In genomic region chr14:65910108-65910507, GRCh38 we compare ENCODE assay signal across 16 cellular contexts.
DNase-seq lines count a peak whose midpoint lies in the region; ATAC-seq, FAIRE-seq and TF ChIP-seq lines count a peak whose summit lies in the region.
"Had no signal": no experiment of that assay in that cellular context is flagged by ENCODE, and none has a peak within 500 bp of the region (broad histone marks: within the 10 kb centered on the region; RNA-seq: fewer than 3 reads in every experiment).

No MANE protein-coding gene starts in this region.

- FAIRE-seq in astrocyte (lab: Jason Lieb, UNC): peak; percentile 23

- no peaks in the 10 kb centered on the region for H3K79me2 ChIP-seq in astrocyte (ENCODE audit: insufficient read depth, low read length)

- peaks cover 4% of the 10 kb centered on the region for H3K27me3 Mint-ChIP-seq in astrocyte (ENCODE audit: low read depth, unreplicated experiment)
- peaks cover 2% of the 10 kb centered on the region for H3K27me3 Mint-ChIP-seq in activated CD8-positive, alpha-beta T cell treated with anti-CD3 and anti-CD28 coated beads, Interleukin-2, amount 10 ng/mL, durations not matched to agents 7 days and 5 days (ENCODE audit: low read depth)

- H3K9ac ChIP-seq in astrocyte (ENCODE audit: low read length): no peak overlapping the region

- H4K20me1 ChIP-seq in astrocyte (ENCODE audit: insufficient read depth, low read length): no peaks in the 10 kb centered on the region

- H3K27ac ChIP-seq in astrocyte (ENCODE audit: low read depth, low read length): no peak overlapping the region

- POLR2A ChIA-PET in activated CD8-positive, alpha-beta T cell treated with anti-CD3 and anti-CD28 coated beads, Interleukin-2, amount 10 ng/mL, durations not matched to agents 7 days and 5 days (lab: Charles Lee): no interaction called here

- no peak overlapping the region for H3K4me2 ChIP-seq in astrocyte (ENCODE audit: low read length)

- DNase-seq in AG08396 (ENCODE audit: low spot score) (peak; percentile 28), H7 (peak; percentile 22), astrocyte (ENCODE audit: low read depth) (peak; percentile 32), iPS-NIHi7 (ENCODE audit: extremely low spot score) (peak; percentile 26), NCI-H526 (lab: John Stamatoyannopoulos, UW) (no peak)
- no peak for DNase-seq in activated CD8-positive, alpha-beta T cell treated with anti-CD3 and anti-CD28 coated beads, Interleukin-2, amount 10 ng/mL, durations not matched to agents 7 days and 5 days
- DNase-seq: activated CD4-positive, alpha-beta T cell treated with anti-CD3 and anti-CD28 coated beads, Interleukin-2, amount 10 ng/mL, durations not matched to agents 24 days and 14 days; GDM1; NCI-H1694 treated with DMSO at 0.1 percent for 48 hours; stimulated activated CD4-positive, alpha-beta T cell treated with anti-CD3 and anti-CD28 coated beads, Interleukin-4, amount 100 ng/mL, for 24 hours; stimulated activated naive B cell treated with anti-CD40 and anti-IgM and Interleukin-4, amounts not matched to agents 10 μg/mL and 1 μg/mL and 100 μg/mL, for 72 hours; T-helper 1 cell had no signal

- H3K36me3 Mint-ChIP-seq in astrocyte (ENCODE audit: low read depth, unreplicated experiment): no peaks in the 10 kb centered on the region
- peaks cover 13% of the 10 kb centered on the region for H3K36me3 Mint-ChIP-seq in activated CD8-positive, alpha-beta T cell treated with anti-CD3 and anti-CD28 coated beads, Interleukin-2, amount 10 ng/mL, durations not matched to agents 7 days and 5 days (ENCODE audit: low read depth)
- H3K36me3 Mint-ChIP-seq: IgD-negative memory B cell; stimulated activated naive B cell treated with anti-CD40 and anti-IgM and Interleukin-4, amounts not matched to agents 10 μg/mL and 1 μg/mL and 100 μg/mL, for 72 hours had no signal

- CTCF ChIA-PET in activated CD8-positive, alpha-beta T cell treated with anti-CD3 and anti-CD28 coated beads, Interleukin-2, amount 10 ng/mL, durations not matched to agents 7 days and 5 days (lab: Charles Lee): interaction anchor here (1.7 kb wide), 1 partner anchor 12 kb away, joined by 4 read pairs; no protein-coding TSS in a partner anchor

- TF ChIP-seq CTCF in astrocyte (IDR thresholded peaks at IDR 0.05; ENCODE audit: insufficient read depth, low read depth, low read length): no peak

- H3K4me3 ChIP-seq in H7 (ENCODE audit: insufficient read depth, low read depth, low read length) (no peak overlapping the region), astrocyte (ENCODE audit: insufficient read depth, low read depth, low read length) (no peak overlapping the region)

- no peaks in the 10 kb centered on the region for H3K4me1 ChIP-seq in astrocyte (ENCODE audit: insufficient read depth, low read length)

- H3K9me3 ChIP-seq in astrocyte (ENCODE audit: insufficient read depth, low read depth, low read length): no peaks in the 10 kb centered on the region

- H3K4me1 Mint-ChIP-seq in astrocyte (ENCODE audit: low read depth, unreplicated experiment): peaks cover 6% of the 10 kb centered on the region
- peaks cover 37% of the 10 kb centered on the region for H3K4me1 Mint-ChIP-seq in activated CD8-positive, alpha-beta T cell treated with anti-CD3 and anti-CD28 coated beads, Interleukin-2, amount 10 ng/mL, durations not matched to agents 7 days and 5 days (ENCODE audit: low read depth)
- H3K4me1 Mint-ChIP-seq: stimulated activated naive B cell treated with anti-CD40 and anti-IgM and Interleukin-4, amounts not matched to agents 10 μg/mL and 1 μg/mL and 100 μg/mL, for 72 hours had no signal

- H3K27me3 ChIP-seq in H7 (ENCODE audit: control insufficient read depth, insufficient read depth, low read length) (no peaks in the 10 kb centered on the region), astrocyte (ENCODE audit: insufficient read depth, low read length) (no peaks in the 10 kb centered on the region)

- H3K9me3 Mint-ChIP-seq in astrocyte (ENCODE audit: unreplicated experiment): no peaks in the 10 kb centered on the region
- H3K9me3 Mint-ChIP-seq in activated CD8-positive, alpha-beta T cell treated with anti-CD3 and anti-CD28 coated beads, Interleukin-2, amount 10 ng/mL, durations not matched to agents 7 days and 5 days (ENCODE audit: insufficient read depth): peaks cover 5% of the 10 kb centered on the region

- no peak overlapping the region for H2AFZ ChIP-seq in astrocyte (ENCODE audit: low read depth, low read length)

- H3K36me3 ChIP-seq in H7 (replicated peaks; ENCODE audit: control insufficient read depth, insufficient read depth, low read length): no peaks in the 10 kb centered on the region
- no peaks in the 10 kb centered on the region for H3K36me3 ChIP-seq in astrocyte (ENCODE audit: insufficient read depth, low read length)

- ATAC-seq in activated CD8-positive, alpha-beta T cell treated with anti-CD3 and anti-CD28 coated beads, Interleukin-2, amount 10 ng/mL, durations not matched to agents 7 days and 5 days: no peak
- ATAC-seq in HG03469 (IDR thresholded peaks at IDR 0.05; ENCODE audit: unreplicated experiment) (no peak), GM18868 (IDR thresholded peaks at IDR 0.05; ENCODE audit: unreplicated experiment) (no peak)
- ATAC-seq: esophagus mucosa; stimulated activated naive B cell treated with anti-CD40 and anti-IgM and Interleukin-4, amounts not matched to agents 10 μg/mL and 1 μg/mL and 100 μg/mL, for 72 hours had no signal

- no peak overlapping the region for H3K4me3 Mint-ChIP-seq in astrocyte (ENCODE audit: unreplicated experiment)
- H3K4me3 Mint-ChIP-seq in activated CD8-positive, alpha-beta T cell treated with anti-CD3 and anti-CD28 coated beads, Interleukin-2, amount 10 ng/mL, durations not matched to agents 7 days and 5 days: no peak overlapping the region
- H3K4me3 Mint-ChIP-seq: activated CD4-positive, alpha-beta T cell treated with anti-CD3 and anti-CD28 coated beads, Interleukin-2, amount 10 ng/mL, durations not matched to agents 24 days and 14 days; IgD-negative memory B cell; stimulated activated naive B cell treated with anti-CD40 and anti-IgM and Interleukin-4, amounts not matched to agents 10 μg/mL and 1 μg/mL and 100 μg/mL, for 72 hours had no signal

- no peak overlapping the region for H3K27ac Mint-ChIP-seq in astrocyte (ENCODE audit: unreplicated experiment)
- H3K27ac Mint-ChIP-seq in activated CD8-positive, alpha-beta T cell treated with anti-CD3 and anti-CD28 coated beads, Interleukin-2, amount 10 ng/mL, durations not matched to agents 7 days and 5 days: no peak overlapping the region
- H3K27ac Mint-ChIP-seq: activated CD4-positive, alpha-beta T cell treated with anti-CD3 and anti-CD28 coated beads, Interleukin-2, amount 10 ng/mL, durations not matched to agents 24 days and 14 days; IgD-negative memory B cell; stimulated activated naive B cell treated with anti-CD40 and anti-IgM and Interleukin-4, amounts not matched to agents 10 μg/mL and 1 μg/mL and 100 μg/mL, for 72 hours had no signal

Comparison
In these comparisons a context has a peak if more than half of its experiments do, and no peak if none do; other contexts are left out.
1. DNase-seq: peak in AG08396 (single experiment), H7 (single experiment), astrocyte (single experiment) and iPS-NIHi7 (single experiment); none in activated CD8-positive, alpha-beta T cell treated with anti-CD3 and anti-CD28 coated beads, Interleukin-2, amount 10 ng/mL, durations not matched to agents 7 days and 5 days (single experiment) and NCI-H526 (0 of 2).